ENCODE assay signal across 15 cellular contexts in the genomic region with DNA sequence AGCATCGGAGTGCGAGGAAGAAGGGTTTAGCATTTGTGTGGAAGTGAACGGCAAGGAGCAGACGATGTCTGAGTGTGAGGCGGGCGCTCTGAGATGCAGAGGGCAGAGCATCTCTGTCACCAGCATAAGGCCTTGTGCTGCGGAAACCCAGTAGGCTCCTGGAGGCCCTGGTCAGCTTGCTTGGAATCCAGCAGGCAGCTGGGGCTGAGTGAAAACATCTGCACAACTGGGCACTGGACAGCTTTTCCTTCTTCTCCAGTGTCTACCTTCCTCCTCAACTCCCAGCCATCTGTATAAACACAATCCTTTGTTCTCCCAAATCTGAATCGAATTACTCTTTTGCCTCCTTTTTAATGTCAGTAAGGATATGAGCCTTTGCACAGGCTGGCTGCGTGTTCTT.
DNase-seq lines count a peak whose midpoint lies in the region; ATAC-seq and TF ChIP-seq lines count a peak whose summit lies in the region.
"Had no signal": no experiment of that assay in that cellular context is flagged by ENCODE, and none has a peak within 500 bp of the region (broad histone marks: within the 10 kb centered on the region; RNA-seq: fewer than 3 reads in every experiment).

No MANE protein-coding gene starts in this region.

- 82% methylated on average over 9 of the region's 9 CpGs for WGBS in prostate gland

- peak; percentile 14 to 41 for ATAC-seq in lower lobe of right lung
- ATAC-seq: HepG2 had no signal

- H3K36me3 ChIP-seq in lower lobe of right lung (no peaks in the 10 kb centered on the region), prostate gland (no peaks in the 10 kb centered on the region)
- H3K36me3 ChIP-seq: BE2C, HAP-1 had no signal

- intact Hi-C loops in lower lobe of right lung (cut with DNase I) (no loop called here), prostate gland (cut with DNase I) (no loop called here)

- DNase-seq in AG08396 (ENCODE audit: low spot score) (peak; percentile 20), NCI-H69 (lab: John Stamatoyannopoulos, UW) (peak; percentile 21), fibroblast of peridontal ligament (ENCODE audit: extremely low read depth) (peak; percentile 44), lower lobe of right lung (no peak), C1 segment of cervical spinal cord (lab: John Stamatoyannopoulos, UW) (no peak), prostate gland (ENCODE audit: low spot score) (no peak), NCI-H82 treated with DMSO at 0.1 percent for 48 hours (lab: John Stamatoyannopoulos, UW; ENCODE audit: unreplicated experiment) (no peak), NCI-H446 treated with DMSO at 0.1 percent for 48 hours (lab: John Stamatoyannopoulos, UW) (no peak)
- DNase-seq: 8988T; BE2C; Caco-2; CD4-positive, alpha-beta T cell had no signal

- H3K27me3 ChIP-seq in lower lobe of right lung (ENCODE audit: low read depth): no peaks in the 10 kb centered on the region
- no peaks in the 10 kb centered on the region for H3K27me3 ChIP-seq in prostate gland (replicated peaks; ENCODE audit: insufficient read depth)
- H3K27me3 ChIP-seq: BE2C had no signal

- TF ChIP-seq CTCF in lower lobe of right lung (IDR thresholded peaks at IDR 0.05): no peak
- no peak for TF ChIP-seq CTCF in prostate gland (IDR thresholded peaks at IDR 0.05)

- no peak for TF ChIP-seq POLR2A in prostate gland (IDR thresholded peaks at IDR 0.05)

- H3K4me1 ChIP-seq in lower lobe of right lung: no peaks in the 10 kb centered on the region
- no peaks in the 10 kb centered on the region for H3K4me1 ChIP-seq in prostate gland (replicated peaks)
- H3K4me1 ChIP-seq: Caco-2, HAP-1 had no signal

- H3K9me3 ChIP-seq in lower lobe of right lung (no peaks in the 10 kb centered on the region), prostate gland (no peaks in the 10 kb centered on the region)
- H3K9me3 ChIP-seq: BE2C, Caco-2, HAP-1 had no signal

- H3K27ac ChIP-seq in lower lobe of right lung (no peak overlapping the region), prostate gland (no peak overlapping the region)
- H3K27ac ChIP-seq: C4-2B had no signal

- H3K4me3 ChIP-seq in lower lobe of right lung: no peak overlapping the region
- no peak overlapping the region for H3K4me3 ChIP-seq in prostate gland
- H3K4me3 ChIP-seq: HAP-1 had no signal

Comparison
In these comparisons a context has a peak if more than half of its experiments do, and no peak if none do; other contexts are left out.
1. DNase-seq: peak in AG08396 (single experiment), NCI-H69 (single experiment) and fibroblast of peridontal ligament (single experiment); none in lower lobe of right lung (single experiment), C1 segment of cervical spinal cord (0 of 14), prostate gland (single experiment), NCI-H82 treated with DMSO at 0.1 percent for 48 hours (single experiment) and NCI-H446 treated with DMSO at 0.1 percent for 48 hours (single experiment).